In genomic region chr22:44335903-44336803, GRCh38 we compare ENCODE assay signal across 14 cellular contexts. TPM values are rescaled to one million over a fixed set of nuclear protein-coding genes. Genes with fewer than 3 reads are reported as not detected.
A peak's percentile ranks its signal among the peaks of the same experiment; 100 is the strongest.
DNase-seq lines count a peak whose midpoint lies in the region; ATAC-seq, FAIRE-seq and TF ChIP-seq lines count a peak whose summit lies in the region.
"Had no signal": no experiment of that assay in that cellular context is flagged by ENCODE, and none has a peak within 500 bp of the region (broad histone marks: within the 10 kb centered on the region; RNA-seq: fewer than 3 reads in every experiment).

No MANE protein-coding gene starts in this region.

- H4K8ac ChIP-seq in H1 (ENCODE audit: extremely low read depth, insufficient read depth, low read length), result peak overlapping the region; percentile 38; the same call in 1 of the 2 replicates

- peak; percentile 39 to 60 for TF ChIP-seq RAD21 in H1 (IDR thresholded peaks at IDR 0.05 in 1 of 2, conservative IDR thresholded peaks at IDR 0.05 in 1 of 2; ENCODE audit: low read depth in 2 of 2, low read length in 2 of 2)

- CTCF ChIA-PET in H1 (lab: Charles Lee; ENCODE audit: partially characterized antibody), result interaction anchor here (0.7 to 1.5 kb wide), 8 partner anchors 13 to 289 kb away, joined by 3 to 9 read pairs (median 3); no protein-coding TSS in a partner anchor

- no peaks in the 10 kb centered on the region for H3K9me3 ChIP-seq in H1 (ENCODE audit: insufficient read depth in 2 of 2, low read depth in 1 of 2, low read length in 1 of 2)
- H3K9me3 ChIP-seq: left ventricle myocardium inferior had no signal

- no peaks in the 10 kb centered on the region for H3K36me3 ChIP-seq in H1 (ENCODE audit: control insufficient read depth in 2 of 4, insufficient read depth in 4 of 4, low read length in 3 of 4)
- H3K36me3 ChIP-seq: left ventricle myocardium inferior had no signal

- H3K18ac ChIP-seq in H1 (ENCODE audit: extremely low read depth, low read length), result no peak overlapping the region

- POLR2A ChIA-PET in H1 (lab: Charles Lee; ENCODE audit: partially characterized antibody), result interaction anchor here (0.6 kb wide), 1 partner anchor 9 kb away, joined by 3 read pairs; no protein-coding TSS in a partner anchor

- H4K91ac ChIP-seq in H1 (replicated peaks; ENCODE audit: insufficient read length, low read length), result peak overlapping the region; percentile 93

- peaks cover 13% of the 10 kb centered on the region for H3K27me3 Mint-ChIP-seq in activated T-cell treated with anti-CD3 and anti-CD28 coated beads, Interleukin-2, amount 50 U/mL, for 72 hours (ENCODE audit: low read depth)
- peaks cover 14% of the 10 kb centered on the region for H3K27me3 Mint-ChIP-seq in stimulated activated naive CD8-positive, alpha-beta T cell treated with anti-CD3 and anti-CD28 coated beads, Interleukin-15, amount 100 ng/mL, for 72 hours

- H2BK15ac ChIP-seq in H1 (ENCODE audit: low read length), result peak overlapping the region; percentile 84

- peaks cover 0 to 20% (median 9%) of the 10 kb centered on the region in 4 experiments; a peak in 6 of 7 replicates for H3K27me3 ChIP-seq in H1 (replicated peaks in 1 of 4; ENCODE audit: control insufficient read depth in 3 of 4, extremely low read depth in 1 of 4, insufficient read depth in 3 of 4, low read length in 3 of 4)

- no peak overlapping the region for H3K14ac ChIP-seq in H1 (ENCODE audit: insufficient read length)

- peaks cover 5% of the 10 kb centered on the region for H3K4me1 Mint-ChIP-seq in activated T-cell treated with anti-CD3 and anti-CD28 coated beads, Interleukin-2, amount 50 U/mL, for 72 hours (ENCODE audit: low read depth)
- peaks cover 14% of the 10 kb centered on the region for H3K4me1 Mint-ChIP-seq in stimulated activated naive CD8-positive, alpha-beta T cell treated with anti-CD3 and anti-CD28 coated beads, Interleukin-15, amount 100 ng/mL, for 72 hours

- H3K79me2 ChIP-seq in H1 (ENCODE audit: control insufficient read depth in 1 of 2, insufficient read depth in 2 of 2, low read length in 2 of 2), result no peaks in the 10 kb centered on the region

- H3K23me2 ChIP-seq in H1 (ENCODE audit: low read depth, low read length), result peaks cover 28% of the 10 kb centered on the region

- no peak overlapping the region for H3K27ac Mint-ChIP-seq in activated T-cell treated with anti-CD3 and anti-CD28 coated beads, Interleukin-2, amount 50 U/mL, for 72 hours
- H3K27ac Mint-ChIP-seq in stimulated activated naive CD8-positive, alpha-beta T cell treated with anti-CD3 and anti-CD28 coated beads, Interleukin-15, amount 100 ng/mL, for 72 hours, result no peak overlapping the region
- H3K27ac Mint-ChIP-seq: T-helper 17 cell had no signal

- no peaks in the 10 kb centered on the region for H3K9me3 Mint-ChIP-seq in activated T-cell treated with anti-CD3 and anti-CD28 coated beads, Interleukin-2, amount 50 U/mL, for 72 hours
- no peaks in the 10 kb centered on the region for H3K9me3 Mint-ChIP-seq in stimulated activated naive CD8-positive, alpha-beta T cell treated with anti-CD3 and anti-CD28 coated beads, Interleukin-15, amount 100 ng/mL, for 72 hours

- H2BK12ac ChIP-seq in H1 (ENCODE audit: low read depth, low read length), result peak overlapping the region; percentile 94

- ATAC-seq in activated T-cell treated with anti-CD3 and anti-CD28 coated beads, Interleukin-2, amount 50 U/mL, for 72 hours (replicated peaks in 1 of 2), result peak; percentile 43 to 49
- ATAC-seq in stimulated activated naive CD8-positive, alpha-beta T cell treated with anti-CD3 and anti-CD28 coated beads, Interleukin-15, amount 100 ng/mL, for 72 hours, result peak; percentile 68
- ATAC-seq in GM18517 (IDR thresholded peaks at IDR 0.05; ENCODE audit: unreplicated experiment) (no peak), HG03175 (IDR thresholded peaks at IDR 0.05; ENCODE audit: unreplicated experiment) (no peak), GM21619 (IDR thresholded peaks at IDR 0.05; ENCODE audit: unreplicated experiment) (no peak)
- ATAC-seq: T-helper 17 cell had no signal

- peak overlapping the region; percentile 100 for H2AK5ac ChIP-seq in H1 (ENCODE audit: low read depth, low read length)

- H3K4me3 Mint-ChIP-seq in activated T-cell treated with anti-CD3 and anti-CD28 coated beads, Interleukin-2, amount 50 U/mL, for 72 hours, result no peak overlapping the region
- no peak overlapping the region for H3K4me3 Mint-ChIP-seq in stimulated activated naive CD8-positive, alpha-beta T cell treated with anti-CD3 and anti-CD28 coated beads, Interleukin-15, amount 100 ng/mL, for 72 hours
- H3K4me3 Mint-ChIP-seq: T-helper 17 cell had no signal

- H4K5ac ChIP-seq in H1 (ENCODE audit: insufficient read length, low read depth, low read length), result no peak overlapping the region

- DNase-seq in activated T-cell treated with anti-CD3 and anti-CD28 coated beads, Interleukin-2, amount 50 U/mL, for 72 hours, result peak in 1 of 2 donors; percentile 30
- DNase-seq in activated T-cell treated with anti-CD3 and anti-CD28 coated beads for 4 hours, result no peak
- DNase-seq in NCI-H2196 (lab: John Stamatoyannopoulos, UW; ENCODE audit: unreplicated experiment), result peak; percentile 53
- no peak for DNase-seq in H1 (ENCODE audit: low read depth in 1 of 2, low spot score in 2 of 2)
- peak in 1 of 2 donors; percentile 44 for DNase-seq in stimulated activated naive CD8-positive, alpha-beta T cell treated with anti-CD3 and anti-CD28 coated beads, Interleukin-15, amount 100 ng/mL, for 72 hours
- DNase-seq: anterior cingulate cortex; effector CD4-positive, alpha-beta T cell; GF-D8; left ventricle myocardium inferior; NCI-H1436; T-helper 17 cell had no signal

- no peak overlapping the region for H2AFZ ChIP-seq in H1 (ENCODE audit: low read length)

- no peak overlapping the region; a peak in 1 of 7 replicates for H3K9ac ChIP-seq in H1 (replicated peaks in 1 of 4; ENCODE audit: extremely low read depth in 1 of 4, low read depth in 3 of 4, low read length in 3 of 4)

- no peaks in the 10 kb centered on the region for H3K36me3 Mint-ChIP-seq in activated T-cell treated with anti-CD3 and anti-CD28 coated beads, Interleukin-2, amount 50 U/mL, for 72 hours (ENCODE audit: insufficient read depth in 2 of 2)

- peaks cover 0 to 15% of the 10 kb centered on the region in 2 experiments for H4K20me1 ChIP-seq in H1 (replicated peaks in 1 of 2; ENCODE audit: control insufficient read depth in 1 of 2, insufficient read depth in 2 of 2, low read length in 2 of 2)

- H3K4me3 ChIP-seq in H1 (ENCODE audit: extremely low read depth in 1 of 4, insufficient read depth in 2 of 4, low read depth in 3 of 4, low read length in 4 of 4), result no peak overlapping the region
- H3K4me3 ChIP-seq: left ventricle myocardium inferior had no signal

- TF ChIP-seq EP300 in H1 (IDR thresholded peaks at IDR 0.05; ENCODE audit: borderline replicate concordance in 1 of 2, low read depth in 2 of 2, low read length in 2 of 2), result no peak

- H3K4ac ChIP-seq in H1 (replicated peaks; ENCODE audit: insufficient read length, low read depth, low read length), result peak overlapping the region; percentile 61

- peak; percentile 25 to 40 (median 39) for TF ChIP-seq CTCF in H1 (IDR thresholded peaks at IDR 0.05; ENCODE audit: control extremely low read depth in 1 of 3, insufficient read depth in 1 of 3, low read depth in 1 of 3, low read length in 3 of 3)

- H3K4me2 ChIP-seq in H1 (ENCODE audit: insufficient read depth in 1 of 2, low read depth in 2 of 2, low read length in 2 of 2), result no peak overlapping the region

- H3K23ac ChIP-seq in H1 (ENCODE audit: insufficient read length), result peak overlapping the region; percentile 18

- no peaks in the 10 kb centered on the region; the same call in 1 of the 2 replicates for H3K79me1 ChIP-seq in H1 (ENCODE audit: low read depth, low read length)

- H2BK5ac ChIP-seq in H1 (ENCODE audit: low read depth, low read length), result peak overlapping the region; percentile 84; the same call in 1 of the 2 replicates

- H2BK20ac ChIP-seq in H1 (ENCODE audit: low read length), result peak overlapping the region; percentile 88; the same call in 1 of the 2 replicates

- H3K4me1 ChIP-seq in H1 (replicated peaks in 1 of 4; ENCODE audit: control insufficient read depth in 3 of 4, insufficient read depth in 4 of 4, low read length in 3 of 4), result peaks cover 4 to 28% (median 18%) of the 10 kb centered on the region in 4 experiments

- H2BK120ac ChIP-seq in H1 (replicated peaks; ENCODE audit: low read depth, low read length), result no peak overlapping the region

- no peak overlapping the region for H3K27ac ChIP-seq in H1 (ENCODE audit: low read depth, low read length)
- H3K27ac ChIP-seq: left ventricle myocardium inferior had no signal

- peak; percentile 50 for FAIRE-seq in H1 (lab: Jason Lieb, UNC)

- H3K56ac ChIP-seq in H1 (replicated peaks; ENCODE audit: insufficient read length, low read depth, low read length), result peak overlapping the region; percentile 99

- 82% methylated on average over 11 of the region's 11 CpGs; no CpG with 5 or more reads in 1 of the 2 experiments for WGBS in H1 (ENCODE audit: extremely low coverage in 1 of 2, insufficient coverage in 1 of 2, insufficient read length in 1 of 2, insufficient replicate concordance in 2 of 2, low coverage in 1 of 2, low lambda C conversion rate in 2 of 2, missing lambda C conversion rate in 1 of 2), 2 experiments

- no peak for TF ChIP-seq POLR2A in H1 (IDR thresholded peaks at IDR 0.05; ENCODE audit: control extremely low read depth in 1 of 2, low read depth in 2 of 2, low read length in 2 of 2)

TF ChIP-seq in H1, 55 proteins besides CTCF, POLR2A, EP300 and RAD21:
- TF ChIP-seq GABPA (IDR thresholded peaks at IDR 0.05; ENCODE audit: borderline replicate concordance, insufficient read depth, low read length) (no peak), BACH1 (IDR thresholded peaks at IDR 0.05; ENCODE audit: low read length) (no peak), BCL11A (IDR thresholded peaks at IDR 0.05; ENCODE audit: low read depth in 2 of 2, low read length in 2 of 2) (no peak), GTF2F1 (IDR thresholded peaks at IDR 0.05; ENCODE audit: borderline replicate concordance, low read depth, low read length) (no peak)

RNA-seq across cellular contexts. Expression of gene SHISAL1, which starts 23.4 kb away (rescaled TPM):
- total RNA-seq in activated T-cell treated with anti-CD3 and anti-CD28 coated beads, Interleukin-2, amount 50 U/mL, for 72 hours, result not detected
- total RNA-seq in H1 (2021; fragmentation: NEBNext Ultra II Directional; extraction: Animal tissue kit (Norgen Biotek cat#: 25700)), result 5.4 and 5.8 TPM in 2 replicates
- polyA plus RNA-seq in H1 (2011; rRNA removed), result 2.4 and 3.7 TPM in 2 replicates
- 2.7 TPM for polyA plus RNA-seq in H1 (2011; cell fraction: cytosol; rRNA removed)
- polyA plus RNA-seq in H1 (2011; cell fraction: nucleus; rRNA removed), result 3.0 TPM
- 4.3 to 5.6 TPM (median 5.0 TPM) in 4 replicates for polyA plus RNA-seq in H1 (2012, experiment 1 of 2)
- 3.5 TPM for polyA plus RNA-seq in H1 (2012, experiment 2 of 2)
- polyA plus RNA-seq in H1 (2013, experiment 1 of 2), result 2.3 TPM
- 2.5 TPM for polyA plus RNA-seq in H1 (2013, experiment 2 of 2)
- 7.7 and 11.4 TPM in 2 replicates for polyA minus RNA-seq in H1 (2011; rRNA and poly(A)+ RNA removed)
- polyA minus RNA-seq in H1 (2011; cell fraction: cytosol; rRNA and poly(A)+ RNA removed), result 2.6 TPM
- polyA minus RNA-seq in H1 (2011; cell fraction: nucleus; rRNA and poly(A)+ RNA removed), result 2.2 TPM
- total RNA-seq: T-helper 17 cell had no signal

Comparison
In these comparisons a context has a peak if more than half of its experiments do, and no peak if none do; other contexts are left out.
1. ATAC-seq: peak in activated T-cell treated with anti-CD3 and anti-CD28 coated beads, Interleukin-2, amount 50 U/mL, for 72 hours (2 of 2) and stimulated activated naive CD8-positive, alpha-beta T cell treated with anti-CD3 and anti-CD28 coated beads, Interleukin-15, amount 100 ng/mL, for 72 hours (single experiment); none in GM18517 (single experiment), HG03175 (single experiment) and GM21619 (single experiment).